ENCODE assay signal across 1 cellular context in the genomic region with DNA sequence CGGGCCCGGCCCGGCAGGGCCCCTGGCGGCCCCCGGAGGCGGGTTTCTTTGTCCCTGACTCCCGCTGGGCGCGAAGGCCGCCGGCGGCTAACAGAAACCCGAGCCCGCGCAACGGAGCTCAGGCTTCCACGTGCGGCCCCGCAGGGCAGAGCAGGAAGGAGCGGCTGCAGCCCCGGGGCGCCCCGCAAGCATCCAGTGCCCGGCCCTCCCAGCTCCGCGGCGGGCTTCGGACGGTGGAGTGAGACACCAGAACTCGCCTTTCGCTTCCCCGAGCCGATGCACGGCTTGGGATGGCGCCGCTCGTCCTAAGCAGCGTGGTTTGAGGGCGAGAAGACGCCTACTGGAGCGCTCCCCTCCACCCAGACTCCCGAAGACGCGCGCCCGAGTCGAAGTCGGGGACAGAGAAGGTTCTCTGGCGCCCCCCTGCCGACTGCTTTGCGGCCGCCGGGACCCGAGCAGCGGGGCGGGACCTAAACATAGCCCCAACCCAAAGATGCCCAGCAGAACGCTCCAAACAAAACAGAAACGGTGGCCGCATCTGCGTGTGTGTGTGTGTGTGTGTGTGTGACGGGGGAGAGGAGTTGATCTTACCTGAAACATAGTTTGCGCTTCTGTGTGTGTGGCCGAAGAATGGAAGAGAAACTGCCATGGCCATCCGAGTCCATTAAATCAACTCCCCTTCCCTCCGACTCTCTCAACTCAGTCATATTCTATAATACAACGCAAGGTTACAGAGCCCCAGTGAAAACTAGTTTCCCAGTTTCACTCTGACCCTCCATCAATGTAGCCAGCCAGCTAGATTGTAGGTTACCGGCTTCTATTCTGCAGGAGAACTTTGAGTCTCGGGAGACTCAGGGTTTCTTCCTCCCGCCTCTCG.
TF ChIP-seq lines count a peak whose summit lies in the region.

No MANE protein-coding gene starts in this region.

TF ChIP-seq in HepG2, 621 proteins besides CTCF, POLR2A, EP300 and RAD21 (continued from another document):
- no peak for TF ChIP-seq AHDC1 (CRISPR knock-in tag; IDR thresholded peaks at IDR 0.05; ENCODE audit: borderline replicate concordance)
- TF ChIP-seq ZNF749 (CRISPR knock-in tag; IDR thresholded peaks at IDR 0.05; ENCODE audit: borderline replicate concordance) = 0 out of 2 replicates have a peak, but pooled peaks have one; percentile 11
- no peak for TF ChIP-seq EEA1 (CRISPR knock-in tag; IDR thresholded peaks at IDR 0.05; ENCODE audit: borderline replicate concordance)
- TF ChIP-seq, protein P1, sequence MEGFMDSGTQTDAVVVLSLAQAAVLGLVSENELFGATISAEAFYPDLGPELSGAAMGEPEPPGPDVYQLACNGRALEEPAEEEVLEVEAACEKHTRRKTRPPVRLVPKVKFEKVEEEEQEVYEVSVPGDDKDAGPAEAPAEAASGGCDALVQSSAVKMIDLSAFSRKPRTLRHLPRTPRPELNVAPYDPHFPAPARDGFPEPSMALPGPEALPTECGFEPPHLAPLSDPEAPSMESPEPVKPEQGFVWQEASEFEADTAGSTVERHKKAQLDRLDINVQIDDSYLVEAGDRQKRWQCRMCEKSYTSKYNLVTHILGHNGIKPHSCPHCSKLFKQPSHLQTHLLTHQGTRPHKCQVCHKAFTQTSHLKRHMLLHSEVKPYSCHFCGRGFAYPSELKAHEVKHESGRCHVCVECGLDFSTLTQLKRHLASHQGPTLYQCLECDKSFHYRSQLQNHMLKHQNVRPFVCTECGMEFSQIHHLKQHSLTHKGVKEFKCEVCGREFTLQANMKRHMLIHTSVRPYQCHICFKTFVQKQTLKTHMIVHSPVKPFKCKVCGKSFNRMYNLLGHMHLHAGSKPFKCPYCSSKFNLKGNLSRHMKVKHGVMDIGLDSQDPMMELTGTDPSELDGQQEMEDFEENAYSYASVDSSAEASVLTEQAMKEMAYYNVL (CRISPR knock-in tag; IDR thresholded peaks at IDR 0.05; ENCODE audit: borderline replicate concordance) = no peak
- no peak for TF ChIP-seq ZNF724P (CRISPR knock-in tag; IDR thresholded peaks at IDR 0.05; ENCODE audit: borderline replicate concordance)
- no peak for TF ChIP-seq THAP11 (CRISPR knock-in tag; IDR thresholded peaks at IDR 0.05)
- TF ChIP-seq POLR2AphosphoS5 (IDR thresholded peaks at IDR 0.05; ENCODE audit: low read depth, low read length) = no peak
TF ChIP-seq in HepG2: peak in this region for 11.
